ENCODE assay signal across 13 cellular contexts in the genomic region with DNA sequence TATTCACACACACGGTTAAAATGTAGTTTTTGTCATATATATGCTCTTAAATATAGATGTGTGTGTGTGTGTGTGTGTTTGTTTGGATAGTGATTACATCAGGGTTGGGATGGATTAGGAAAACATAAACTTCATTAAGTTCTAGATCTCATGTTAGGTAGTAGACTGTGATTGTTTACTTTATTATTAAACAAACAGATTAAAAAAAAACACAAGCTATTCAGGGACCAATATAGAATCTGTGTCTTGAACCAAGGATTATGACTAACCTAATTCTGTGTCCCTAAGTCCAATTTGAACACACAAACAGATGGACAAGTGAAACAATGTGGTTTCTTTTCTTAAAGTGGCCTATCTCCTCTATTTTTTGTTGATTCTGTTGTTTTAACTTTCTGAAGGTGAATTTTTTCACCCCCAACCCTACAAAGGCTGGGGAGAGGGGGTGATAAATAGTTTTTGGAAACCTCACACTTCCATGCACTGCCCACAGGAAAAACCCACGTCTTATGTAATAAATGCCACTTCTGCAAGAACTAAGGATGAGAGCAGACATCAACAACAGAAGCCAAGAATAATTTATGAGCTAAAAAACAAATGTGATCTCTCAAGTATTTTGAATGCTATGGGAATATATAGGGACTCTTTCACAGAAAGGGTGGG. TPM values are rescaled to one million over a fixed set of nuclear protein-coding genes. Genes with fewer than 3 reads are reported as not detected.
DNase-seq lines count a peak whose midpoint lies in the region; ATAC-seq and TF ChIP-seq lines count a peak whose summit lies in the region.
"Had no signal": no experiment of that assay in that cellular context is flagged by ENCODE, and none has a peak within 500 bp of the region (broad histone marks: within the 10 kb centered on the region; RNA-seq: fewer than 3 reads in every experiment).

No MANE protein-coding gene starts in this region.

- no peak overlapping the region for H4K91ac ChIP-seq in trophoblast cell (ENCODE audit: low read depth, low read length)

- peaks cover 26 to 39% of the 10 kb centered on the region in 2 donors for H3K27me3 Mint-ChIP-seq in natural killer cell treated with Interleukin-12 subunit alpha and Interleukin-12 subunit beta and Interleukin-15 and Interleukin-18, amount 100 ng/mL, for 72 hours
- H3K27me3 Mint-ChIP-seq: activated naive CD8-positive, alpha-beta T cell treated with anti-CD3 and anti-CD28 coated beads, Interleukin-2, amount 10 ng/mL, durations not matched to agents 7 days and 5 days had no signal

- no peak overlapping the region for H3K4ac ChIP-seq in trophoblast cell (ENCODE audit: low read depth, low read length)

- no peak overlapping the region for H2BK5ac ChIP-seq in trophoblast cell (ENCODE audit: low read depth, low read length, poor library complexity)

- H2BK12ac ChIP-seq in trophoblast cell (ENCODE audit: low read length), result no peak overlapping the region

- peak overlapping the region in 1 of 2 donors; percentile 59 for H3K27ac Mint-ChIP-seq in natural killer cell treated with Interleukin-12 subunit alpha and Interleukin-12 subunit beta and Interleukin-15 and Interleukin-18, amount 100 ng/mL, for 72 hours

- no peaks in the 10 kb centered on the region for H3K36me3 Mint-ChIP-seq in natural killer cell treated with Interleukin-12 subunit alpha and Interleukin-12 subunit beta and Interleukin-15 and Interleukin-18, amount 100 ng/mL, for 72 hours

- no peak overlapping the region for H3K9ac ChIP-seq in trophoblast cell (ENCODE audit: low read length)

- no peak overlapping the region for H3K14ac ChIP-seq in trophoblast cell (ENCODE audit: low read length)

- H2AK5ac ChIP-seq in trophoblast cell (ENCODE audit: low read length), result no peak overlapping the region

- H3K9me3 ChIP-seq in heart left ventricle (no peaks in the 10 kb centered on the region), muscle layer of duodenum (ENCODE audit: control insufficient read depth in 1 of 2, low read length in 2 of 2) (no peaks in the 10 kb centered on the region), upper lobe of left lung (no peaks in the 10 kb centered on the region), trophoblast cell (ENCODE audit: insufficient read depth, low read depth, low read length) (peaks cover 2% of the 10 kb centered on the region)
- H3K9me3 ChIP-seq: uterus had no signal

- H2AFZ ChIP-seq in trophoblast cell (ENCODE audit: insufficient read depth, low read length, poor library complexity), result no peak overlapping the region

- no peak for TF ChIP-seq POLR2A in heart left ventricle (IDR thresholded peaks at IDR 0.05)
- no peak for TF ChIP-seq POLR2A in upper lobe of left lung (IDR thresholded peaks at IDR 0.05)

- H3K4me1 Mint-ChIP-seq in natural killer cell treated with Interleukin-12 subunit alpha and Interleukin-12 subunit beta and Interleukin-15 and Interleukin-18, amount 100 ng/mL, for 72 hours (ENCODE audit: low read depth in 2 of 2), result peaks cover 30 to 34% of the 10 kb centered on the region in 2 donors

- H4K12ac ChIP-seq in trophoblast cell (ENCODE audit: low read depth, low read length), result no peak overlapping the region

- H3K9me3 Mint-ChIP-seq in natural killer cell treated with Interleukin-12 subunit alpha and Interleukin-12 subunit beta and Interleukin-15 and Interleukin-18, amount 100 ng/mL, for 72 hours, result no peaks in the 10 kb centered on the region

- H3K27me3 ChIP-seq in heart left ventricle (no peaks in the 10 kb centered on the region), brain microvascular endothelial cell (replicated peaks) (no peaks in the 10 kb centered on the region), muscle layer of duodenum (ENCODE audit: low read depth, low read length) (no peaks in the 10 kb centered on the region), upper lobe of left lung (no peaks in the 10 kb centered on the region), trophoblast cell (ENCODE audit: insufficient read depth, low read length) (no peaks in the 10 kb centered on the region)
- H3K27me3 ChIP-seq: uterus had no signal

- H3K36me3 ChIP-seq in heart left ventricle, result no peaks in the 10 kb centered on the region
- no peaks in the 10 kb centered on the region for H3K36me3 ChIP-seq in brain microvascular endothelial cell (replicated peaks)
- no peaks in the 10 kb centered on the region for H3K36me3 ChIP-seq in muscle layer of duodenum (ENCODE audit: control insufficient read depth in 1 of 2, insufficient read depth in 2 of 2, low read length in 2 of 2)
- no peaks in the 10 kb centered on the region for H3K36me3 ChIP-seq in upper lobe of left lung
- H3K36me3 ChIP-seq in trophoblast cell (ENCODE audit: control insufficient read depth in 1 of 2, insufficient read depth in 2 of 2, low read length in 2 of 2), result no peaks in the 10 kb centered on the region
- H3K36me3 ChIP-seq: uterus had no signal

- H3K4me2 ChIP-seq in trophoblast cell (ENCODE audit: low read length), result no peak overlapping the region

- H3K79me2 ChIP-seq in trophoblast cell (ENCODE audit: control insufficient read depth, insufficient read depth, low read length, poor library complexity), result no peaks in the 10 kb centered on the region

- TF ChIP-seq EP300 in upper lobe of left lung (IDR thresholded peaks at IDR 0.05), result no peak

- DNase-seq in heart left ventricle, result no peak
- DNase-seq in cardiac septum (ENCODE audit: low spot score), result no peak
- DNase-seq in brain microvascular endothelial cell, result no peak
- DNase-seq in upper lobe of left lung, result no peak
- no peak for DNase-seq in natural killer cell treated with Interleukin-12 subunit alpha and Interleukin-12 subunit beta and Interleukin-15 and Interleukin-18, amount 100 ng/mL, for 72 hours (ENCODE audit: low spot score)
- no peak for DNase-seq in trophoblast cell
- DNase-seq: activated naive CD8-positive, alpha-beta T cell treated with anti-CD3 and anti-CD28 coated beads, Interleukin-2, amount 10 ng/mL, durations not matched to agents 7 days and 5 days; GOT3 had no signal

- no peak overlapping the region for H2BK120ac ChIP-seq in trophoblast cell (ENCODE audit: insufficient read depth, low read length, poor library complexity)

- H3K18ac ChIP-seq in trophoblast cell (ENCODE audit: low read length), result no peak overlapping the region

- ATAC-seq in heart left ventricle, result peak in 1 of 4 donors; percentile 18
- no peak for ATAC-seq in upper lobe of left lung (ENCODE audit: low FRiP score in 2 of 2)
- no peak for ATAC-seq in natural killer cell treated with Interleukin-12 subunit alpha and Interleukin-12 subunit beta and Interleukin-15 and Interleukin-18, amount 100 ng/mL, for 72 hours
- ATAC-seq in GM21825 (IDR thresholded peaks at IDR 0.05; ENCODE audit: unreplicated experiment), result no peak

- intact Hi-C loops in heart left ventricle (cut with DNase I), result no loop called here
- intact Hi-C loops in cardiac septum (cut with DNase I), result no loop called here

- no peak overlapping the region for H4K8ac ChIP-seq in trophoblast cell (ENCODE audit: low read depth, low read length)

- H3K27ac ChIP-seq in heart left ventricle (peak overlapping the region in 8 of 12 donors; percentile 52 to 92 (median 68)), brain microvascular endothelial cell (peak overlapping the region; percentile 69), muscle layer of duodenum (ENCODE audit: low read length) (peak overlapping the region; percentile 64), upper lobe of left lung (peak overlapping the region; percentile 60 to 81 (median 74)), trophoblast cell (ENCODE audit: low read depth, low read length) (no peak overlapping the region)

- H3K4me3 Mint-ChIP-seq in natural killer cell treated with Interleukin-12 subunit alpha and Interleukin-12 subunit beta and Interleukin-15 and Interleukin-18, amount 100 ng/mL, for 72 hours, result no peak overlapping the region

- H3K4me1 ChIP-seq in heart left ventricle, result peaks cover 0 to 61% (median 18%) of the 10 kb centered on the region in 12 donors
- peaks cover 6 to 8% of the 10 kb centered on the region in 2 donors for H3K4me1 ChIP-seq in muscle layer of duodenum (ENCODE audit: control insufficient read depth in 1 of 2, insufficient read depth in 2 of 2, low read length in 2 of 2)
- peaks cover 34 to 52% (median 46%) of the 10 kb centered on the region in 4 donors for H3K4me1 ChIP-seq in upper lobe of left lung
- H3K4me1 ChIP-seq in trophoblast cell (ENCODE audit: control insufficient read depth in 1 of 2, insufficient read depth in 2 of 2, low read length in 2 of 2), result peaks cover 5 to 13% of the 10 kb centered on the region in 2 experiments
- H3K4me1 ChIP-seq: uterus had no signal

- H3K79me1 ChIP-seq in trophoblast cell (ENCODE audit: low read length), result peaks cover 15% of the 10 kb centered on the region

- H3K23ac ChIP-seq in trophoblast cell (ENCODE audit: low read length), result no peak overlapping the region

- H3K4me3 ChIP-seq in heart left ventricle, result no peak overlapping the region
- H3K4me3 ChIP-seq in brain microvascular endothelial cell (ENCODE audit: low read depth, low read length), result no peak overlapping the region
- no peak overlapping the region for H3K4me3 ChIP-seq in muscle layer of duodenum (ENCODE audit: low read depth in 1 of 2, low read length in 2 of 2)
- H3K4me3 ChIP-seq in upper lobe of left lung, result no peak overlapping the region
- no peak overlapping the region for H3K4me3 ChIP-seq in trophoblast cell (ENCODE audit: low read depth, low read length)
- H3K4me3 ChIP-seq: uterus had no signal

- no peak for TF ChIP-seq CTCF in heart left ventricle (IDR thresholded peaks at IDR 0.05)
- TF ChIP-seq CTCF in brain microvascular endothelial cell (IDR thresholded peaks at IDR 0.05; ENCODE audit: low read depth, low read length, missing control alignments), result no peak
- no peak for TF ChIP-seq CTCF in upper lobe of left lung (IDR thresholded peaks at IDR 0.05)

- 63 to 73% (median 70%) methylated on average over 2 of the region's 2 CpGs for WGBS in heart left ventricle, 4 donors
- 40 to 50% methylated on average over 2 of the region's 2 CpGs for WGBS in upper lobe of left lung, 2 donors
- no CpG with 5 or more reads among the region's 2 CpGs for WGBS in trophoblast cell (ENCODE audit: extremely low coverage, insufficient coverage, insufficient read length)

- in situ Hi-C loops in brain microvascular endothelial cell (cut with HindIII; ENCODE audit: low pct_ligation_motif_present, low sequenced_read_pairs), result no loop called here

RNA-seq across cellular contexts. Expression of a gene that starts 40.7 kb away (rescaled TPM):
- 1 to 10 TPM in 5 of 9 donors, under 1 TPM in 1, not detected in 3; 0.77 to 6.5 (median 2.1) TPM for total RNA-seq in heart left ventricle
- polyA plus RNA-seq in heart left ventricle, result 1 to 10 TPM in 1 of 2 donors, under 1 TPM in 1; 0.95 to 8.0 TPM
- 1.0 TPM for total RNA-seq in cardiac septum
- total RNA-seq in upper lobe of left lung, result 10 to 100 TPM; 24.7 to 84.8 (median 60.0) TPM
- not detected for total RNA-seq in natural killer cell treated with Interleukin-12 subunit alpha and Interleukin-12 subunit beta and Interleukin-15 and Interleukin-18, amount 100 ng/mL, for 72 hours
- polyA plus RNA-seq in trophoblast cell (2013), result 1.0 and 1.4 TPM in 2 replicates
- total RNA-seq: Daoy, myocyte had no signal
